Comparison of ENCODE assay signal across 13 cellular contexts in genomic region chr19:10874019-10874418, GRCh38. TPM values are rescaled to one million over a fixed set of nuclear protein-coding genes. Genes with fewer than 3 reads are reported as not detected.
DNase-seq lines count a peak whose midpoint lies in the region; ATAC-seq and TF ChIP-seq lines count a peak whose summit lies in the region.
"Had no signal": no experiment of that assay in that cellular context is flagged by ENCODE, and none has a peak within 500 bp of the region (broad histone marks: within the 10 kb centered on the region; RNA-seq: fewer than 3 reads in every experiment).

No MANE protein-coding gene starts in this region.

- no peaks in the 10 kb centered on the region for H3K36me3 ChIP-seq in psoas muscle (ENCODE audit: insufficient read depth in 1 of 2, low read depth in 1 of 2)
- H3K36me3 ChIP-seq: adrenal gland, tibial nerve had no signal

- WGBS in psoas muscle, 3 donors = 91 to 96% (median 95%) methylated on average over 1 of the region's 1 CpG

- H3K27ac ChIP-seq in psoas muscle = peak overlapping the region; percentile 96
- H3K27ac ChIP-seq: adrenal gland had no signal

- intact Hi-C loops in activated T-helper 1 cell treated with anti-CD3 and anti-CD28 coated beads, Interleukin-12 subunit alpha, Interleukin-12 subunit beta, Interleukin-2, Interleukin-4 antibody, amounts not matched to agents 30 ng/mL and 10 ng/mL and 1 ng/mL, durations not matched to agents 14 hours and 24 hours and 36 hours (cut with micrococcal nuclease) = no loop called here
- intact Hi-C loops in psoas muscle (cut with DNase I) = no loop called here

- no peak for TF ChIP-seq CTCF in psoas muscle (IDR thresholded peaks at IDR 0.05)

- H3K36me3 Mint-ChIP-seq in activated T-cell treated with anti-CD3 and anti-CD28 coated beads, Interleukin-2, amount 50 U/mL, for 24 hours (ENCODE audit: low read depth) = peaks cover 27% of the 10 kb centered on the region
- H3K36me3 Mint-ChIP-seq in activated T-helper 1 cell treated with anti-CD3 and anti-CD28 coated beads, Interleukin-12 subunit alpha, Interleukin-12 subunit beta, Interleukin-2, Interleukin-4 antibody, amounts not matched to agents 30 ng/mL and 10 ng/mL and 1 ng/mL, durations not matched to agents 14 hours and 24 hours and 36 hours (ENCODE audit: low read depth) = peaks cover 7% of the 10 kb centered on the region

- no peak for DNase-seq in activated T-cell treated with anti-CD3 and anti-CD28 coated beads, Interleukin-2, amount 50 U/mL, for 24 hours
- no peak for DNase-seq in activated T-cell treated with anti-CD3 and anti-CD28 coated beads, Interleukin-2, amount 50 U/mL, for 1 hour
- no peak for DNase-seq in activated T-helper 1 cell treated with anti-CD3 and anti-CD28 coated beads, Interleukin-12 subunit alpha, Interleukin-12 subunit beta, Interleukin-2, Interleukin-4 antibody, amounts not matched to agents 30 ng/mL and 10 ng/mL and 1 ng/mL, durations not matched to agents 14 hours and 24 hours and 36 hours (ENCODE audit: low spot score)
- no peak for DNase-seq in psoas muscle
- DNase-seq: activated CD4-positive, CD25-positive, alpha-beta regulatory T cell; adrenal gland; effector CD8-positive, alpha-beta T cell; NCI-H2227 treated with DMSO at 0.1 percent for 48 hours; RPMI8226 had no signal

- no peaks in the 10 kb centered on the region for H3K9me3 ChIP-seq in psoas muscle
- H3K9me3 ChIP-seq: adrenal gland, tibial nerve had no signal

- H3K4me1 Mint-ChIP-seq in activated T-cell treated with anti-CD3 and anti-CD28 coated beads, Interleukin-2, amount 50 U/mL, for 24 hours (ENCODE audit: low read depth) = peaks cover 46% of the 10 kb centered on the region
- peaks cover 52% of the 10 kb centered on the region for H3K4me1 Mint-ChIP-seq in activated T-helper 1 cell treated with anti-CD3 and anti-CD28 coated beads, Interleukin-12 subunit alpha, Interleukin-12 subunit beta, Interleukin-2, Interleukin-4 antibody, amounts not matched to agents 30 ng/mL and 10 ng/mL and 1 ng/mL, durations not matched to agents 14 hours and 24 hours and 36 hours (ENCODE audit: low read depth)

- peaks cover 50% of the 10 kb centered on the region for H3K4me1 ChIP-seq in psoas muscle

- no peaks in the 10 kb centered on the region for H3K27me3 Mint-ChIP-seq in activated T-cell treated with anti-CD3 and anti-CD28 coated beads, Interleukin-2, amount 50 U/mL, for 24 hours
- no peaks in the 10 kb centered on the region for H3K27me3 Mint-ChIP-seq in activated T-helper 1 cell treated with anti-CD3 and anti-CD28 coated beads, Interleukin-12 subunit alpha, Interleukin-12 subunit beta, Interleukin-2, Interleukin-4 antibody, amounts not matched to agents 30 ng/mL and 10 ng/mL and 1 ng/mL, durations not matched to agents 14 hours and 24 hours and 36 hours (ENCODE audit: insufficient read depth)

- no peaks in the 10 kb centered on the region for H3K9me3 Mint-ChIP-seq in activated T-cell treated with anti-CD3 and anti-CD28 coated beads, Interleukin-2, amount 50 U/mL, for 24 hours
- H3K9me3 Mint-ChIP-seq in activated T-helper 1 cell treated with anti-CD3 and anti-CD28 coated beads, Interleukin-12 subunit alpha, Interleukin-12 subunit beta, Interleukin-2, Interleukin-4 antibody, amounts not matched to agents 30 ng/mL and 10 ng/mL and 1 ng/mL, durations not matched to agents 14 hours and 24 hours and 36 hours = no peaks in the 10 kb centered on the region

- H3K27me3 ChIP-seq in psoas muscle (ENCODE audit: insufficient read depth in 3 of 3, low read length in 2 of 3) = no peaks in the 10 kb centered on the region
- H3K27me3 ChIP-seq: adrenal gland, tibial nerve had no signal

- no peak overlapping the region for H3K4me3 ChIP-seq in psoas muscle
- H3K4me3 ChIP-seq: adrenal gland, tibial nerve had no signal

- ATAC-seq in psoas muscle (no peak), HG03159 (IDR thresholded peaks at IDR 0.05; ENCODE audit: unreplicated experiment) (no peak), HG02973 (IDR thresholded peaks at IDR 0.05; ENCODE audit: unreplicated experiment) (no peak)

- H3K4me3 Mint-ChIP-seq in activated T-cell treated with anti-CD3 and anti-CD28 coated beads, Interleukin-2, amount 50 U/mL, for 24 hours = peak overlapping the region; percentile 50
- peak overlapping the region; percentile 63 for H3K4me3 Mint-ChIP-seq in activated T-helper 1 cell treated with anti-CD3 and anti-CD28 coated beads, Interleukin-12 subunit alpha, Interleukin-12 subunit beta, Interleukin-2, Interleukin-4 antibody, amounts not matched to agents 30 ng/mL and 10 ng/mL and 1 ng/mL, durations not matched to agents 14 hours and 24 hours and 36 hours

- H3K27ac Mint-ChIP-seq in activated T-cell treated with anti-CD3 and anti-CD28 coated beads, Interleukin-2, amount 50 U/mL, for 24 hours = no peak overlapping the region
- no peak overlapping the region for H3K27ac Mint-ChIP-seq in activated T-helper 1 cell treated with anti-CD3 and anti-CD28 coated beads, Interleukin-12 subunit alpha, Interleukin-12 subunit beta, Interleukin-2, Interleukin-4 antibody, amounts not matched to agents 30 ng/mL and 10 ng/mL and 1 ng/mL, durations not matched to agents 14 hours and 24 hours and 36 hours

RNA-seq across cellular contexts. Expression of gene CARM1, which starts 2.7 kb away (rescaled TPM):
- total RNA-seq in activated T-helper 1 cell treated with anti-CD3 and anti-CD28 coated beads, Interleukin-12 subunit alpha, Interleukin-12 subunit beta, Interleukin-2, Interleukin-4 antibody, amounts not matched to agents 30 ng/mL and 10 ng/mL and 1 ng/mL, durations not matched to agents 14 hours and 24 hours and 36 hours = 85.9 and 88.0 TPM in 2 replicates
- 100 to 1,000 TPM in 2 of 4 donors, 10 to 100 TPM in 2; 59.1 to 105 (median 88.6) TPM for total RNA-seq in psoas muscle
- 100 to 1,000 TPM in 1 of 3 donors, 10 to 100 TPM in 2; 61.1 to 110 (median 94.7) TPM for polyA plus RNA-seq in psoas muscle

RNA-seq across cellular contexts. Expression of gene C19orf38, which starts 25.8 kb away (rescaled TPM):
- total RNA-seq in activated T-helper 1 cell treated with anti-CD3 and anti-CD28 coated beads, Interleukin-12 subunit alpha, Interleukin-12 subunit beta, Interleukin-2, Interleukin-4 antibody, amounts not matched to agents 30 ng/mL and 10 ng/mL and 1 ng/mL, durations not matched to agents 14 hours and 24 hours and 36 hours = 4.0 and 5.6 TPM in 2 replicates
- 1 to 10 TPM in 3 of 4 donors, under 1 TPM in 1; 0.30 to 1.8 (median 1.4) TPM for total RNA-seq in psoas muscle
- 1 to 10 TPM; 1.0 to 2.9 (median 1.3) TPM for polyA plus RNA-seq in psoas muscle
- total RNA-seq: LHCN-M2 had no signal

RNA-seq across cellular contexts. Expression of gene TMED1, which starts 38.0 kb away (rescaled TPM):
- total RNA-seq in activated T-helper 1 cell treated with anti-CD3 and anti-CD28 coated beads, Interleukin-12 subunit alpha, Interleukin-12 subunit beta, Interleukin-2, Interleukin-4 antibody, amounts not matched to agents 30 ng/mL and 10 ng/mL and 1 ng/mL, durations not matched to agents 14 hours and 24 hours and 36 hours = 19.8 and 21.0 TPM in 2 replicates
- 10 to 100 TPM; 30.1 to 37.5 (median 34.2) TPM for total RNA-seq in psoas muscle
- polyA plus RNA-seq in psoas muscle = 10 to 100 TPM; 54.4 to 79.3 (median 57.6) TPM

RNA-seq across cellular contexts. Expression of gene YIPF2, which starts 54.4 kb away (rescaled TPM):
- 28.8 and 29.5 TPM in 2 replicates for total RNA-seq in activated T-helper 1 cell treated with anti-CD3 and anti-CD28 coated beads, Interleukin-12 subunit alpha, Interleukin-12 subunit beta, Interleukin-2, Interleukin-4 antibody, amounts not matched to agents 30 ng/mL and 10 ng/mL and 1 ng/mL, durations not matched to agents 14 hours and 24 hours and 36 hours
- total RNA-seq in psoas muscle = 10 to 100 TPM; 12.1 to 18.0 (median 16.7) TPM
- 10 to 100 TPM; 13.7 to 18.5 (median 18.1) TPM for polyA plus RNA-seq in psoas muscle

RNA-seq across cellular contexts. Expression of gene TIMM29, which starts 54.6 kb away (rescaled TPM):
- 22.6 and 22.7 TPM in 2 replicates for total RNA-seq in activated T-helper 1 cell treated with anti-CD3 and anti-CD28 coated beads, Interleukin-12 subunit alpha, Interleukin-12 subunit beta, Interleukin-2, Interleukin-4 antibody, amounts not matched to agents 30 ng/mL and 10 ng/mL and 1 ng/mL, durations not matched to agents 14 hours and 24 hours and 36 hours
- 10 to 100 TPM; 12.9 to 24.2 (median 17.0) TPM for total RNA-seq in psoas muscle
- polyA plus RNA-seq in psoas muscle = 10 to 100 TPM; 17.1 to 29.0 (median 20.2) TPM
